22 cellular contexts compared by ENCODE assay signal in the genomic region with DNA sequence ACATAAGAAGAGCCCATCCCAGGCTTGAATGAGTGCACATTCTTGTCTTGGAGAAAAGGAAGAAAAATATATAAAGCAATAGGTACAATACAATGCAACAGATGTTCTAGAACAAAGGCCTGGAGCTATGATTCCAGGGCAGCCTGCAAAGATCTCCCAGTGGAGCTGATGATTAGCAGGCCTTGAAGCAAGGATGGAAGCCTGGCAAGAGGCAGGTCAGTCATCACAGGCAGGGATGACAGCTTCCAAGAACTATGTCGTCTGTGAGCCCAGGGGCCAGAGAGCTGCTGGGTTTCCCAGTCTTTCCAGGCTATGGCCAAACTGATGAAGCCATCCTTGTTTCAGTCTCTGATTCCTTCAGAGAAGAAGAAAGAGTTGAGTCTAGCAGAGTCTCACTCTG.
DNase-seq lines count a peak whose midpoint lies in the region; ATAC-seq and TF ChIP-seq lines count a peak whose summit lies in the region.
"Had no signal": no experiment of that assay in that cellular context is flagged by ENCODE, and none has a peak within 500 bp of the region (broad histone marks: within the 10 kb centered on the region; RNA-seq: fewer than 3 reads in every experiment).

No MANE protein-coding gene starts in this region.

- dilution Hi-C loops in IMR-90 (cut with HindIII; ENCODE audit: low sequenced_read_pairs, unreplicated experiment): no loop called here

- no peak overlapping the region for H3K56ac ChIP-seq in IMR-90 (ENCODE audit: extremely low read depth, insufficient read depth, low read length)

- H2BK15ac ChIP-seq in IMR-90 (ENCODE audit: low read depth, low read length): peak overlapping the region; percentile 2; the same call in 1 of the 3 replicates

- BruUV-seq in IMR-90 (replicated peaks; lab: Mats Ljungman, UMichigan) (no TSS peak), A673 (replicated peaks; lab: Mats Ljungman, UMichigan) (no TSS peak)

- H2AFZ ChIP-seq in IMR-90 (replicated peaks; ENCODE audit: low read length, poor library complexity) (no peak overlapping the region), neural cell (ENCODE audit: low read depth, low read length) (no peak overlapping the region)
- H2AFZ ChIP-seq: neural progenitor cell had no signal

- peaks cover 0 to 18% of the 10 kb centered on the region in 2 experiments; a peak in 3 of 4 replicates for H3K79me1 ChIP-seq in IMR-90 (ENCODE audit: low read depth in 1 of 2, low read length in 2 of 2)

- no peak overlapping the region; the same call in 1 of the 2 replicates for H4K91ac ChIP-seq in IMR-90 (ENCODE audit: insufficient read depth, low read depth, low read length)

- H3F3A ChIP-seq in neural cell (ENCODE audit: insufficient read depth, low read length, poor library complexity, severe bottlenecking): no peaks in the 10 kb centered on the region

- no peak overlapping the region for H3K4me3 ChIP-seq in BE2C (ENCODE audit: low read depth, low read length)
- H3K4me3 ChIP-seq in IMR-90 (ENCODE audit: insufficient read depth, low read depth, low read length): no peak overlapping the region
- H3K4me3 ChIP-seq in neural cell (ENCODE audit: low read length): no peak overlapping the region
- H3K4me3 ChIP-seq in A673 (ENCODE audit: low read depth, low read length, poor library complexity, severe bottlenecking): no peak overlapping the region
- H3K4me3 ChIP-seq: neural progenitor cell, SK-N-MC had no signal

- H2BK5ac ChIP-seq in IMR-90 (ENCODE audit: low read depth, low read length, poor library complexity, severe bottlenecking): no peak overlapping the region

- H3K9ac ChIP-seq in IMR-90 (ENCODE audit: low read depth, low read length) (no peak overlapping the region), neural cell (ENCODE audit: low read length) (no peak overlapping the region)
- H3K9ac ChIP-seq: neural progenitor cell had no signal

- no peak overlapping the region for H4K8ac ChIP-seq in IMR-90 (ENCODE audit: low read depth in 2 of 2, low read length in 2 of 2)

- intact Hi-C loops in IMR-90 (cut with micrococcal nuclease): no loop called here
- intact Hi-C loops in A673 (cut with micrococcal nuclease; ENCODE audit: unreplicated experiment): no loop called here
- intact Hi-C loops in left colon (cut with DNase I, micrococcal nuclease): no loop called here

- H2BK20ac ChIP-seq in IMR-90 (ENCODE audit: low read depth, low read length): no peak overlapping the region

- TF ChIP-seq POLR2A in IMR-90 (IDR thresholded peaks at IDR 0.05; ENCODE audit: low read depth, low read length): no peak

- TF ChIP-seq CTCF in BE2C (IDR thresholded peaks at IDR 0.05; ENCODE audit: low read depth, low read length) (no peak), IMR-90 (conservative IDR thresholded peaks at IDR 0.05; ENCODE audit: low read depth, low read length) (no peak), neural cell (IDR thresholded peaks at IDR 0.05; ENCODE audit: poor library complexity, severe bottlenecking) (no peak), A673 (conservative IDR thresholded peaks at IDR 0.05; ENCODE audit: low read depth, low read length) (no peak)

- H3K4me2 ChIP-seq in IMR-90 (ENCODE audit: low read depth, low read length) (no peak overlapping the region), neural cell (ENCODE audit: low read length) (no peak overlapping the region)
- H3K4me2 ChIP-seq: neural progenitor cell had no signal

- H3K79me2 ChIP-seq in neural cell (replicated peaks; ENCODE audit: insufficient read depth, low read length): no peaks in the 10 kb centered on the region

- TF ChIP-seq RAD21 in IMR-90 (IDR thresholded peaks at IDR 0.05; ENCODE audit: low read length) (no peak), neural cell (conservative IDR thresholded peaks at IDR 0.05) (no peak)

- no peak overlapping the region for H3K14ac ChIP-seq in IMR-90 (replicated peaks; ENCODE audit: low read depth, low read length)

- 0 out of 2 replicates have a peak overlapping the region, but pooled peaks have one; percentile 0 for H3K4ac ChIP-seq in IMR-90 (ENCODE audit: low read depth, low read length)

- H3K18ac ChIP-seq in IMR-90 (ENCODE audit: low read depth, low read length): no peak overlapping the region

- no peak overlapping the region for H3K23ac ChIP-seq in IMR-90 (ENCODE audit: low read depth, low read length)

- no peak overlapping the region for H2AK9ac ChIP-seq in IMR-90 (replicated peaks; ENCODE audit: low read depth, low read length, poor library complexity)

- no peak overlapping the region for H2AK5ac ChIP-seq in IMR-90 (ENCODE audit: low read depth, low read length)

- 0 out of 2 replicates have a peak, but pooled peaks cover 2% of the 10 kb centered on the region for H3K4me1 ChIP-seq in BE2C
- peaks cover 14% of the 10 kb centered on the region for H3K4me1 ChIP-seq in IMR-90 (ENCODE audit: control insufficient read depth, insufficient read depth, low read length)
- H3K4me1 ChIP-seq in A673 (ENCODE audit: insufficient read depth, low read length, poor library complexity, severe bottlenecking): no peaks in the 10 kb centered on the region
- H3K4me1 ChIP-seq: neural progenitor cell had no signal

- 0 out of 2 replicates have a peak overlapping the region, but pooled peaks have one; percentile 11 for H2BK120ac ChIP-seq in IMR-90 (ENCODE audit: low read depth, low read length)

- H3K27me3 ChIP-seq in BE2C: no peaks in the 10 kb centered on the region
- H3K27me3 ChIP-seq in IMR-90 (ENCODE audit: control insufficient read depth, insufficient read depth, low read length): no peaks in the 10 kb centered on the region
- no peaks in the 10 kb centered on the region for H3K27me3 ChIP-seq in neural cell (ENCODE audit: insufficient read depth, low read depth, low read length)
- H3K27me3 ChIP-seq in A673 (replicated peaks; ENCODE audit: insufficient read depth, low read depth, low read length, poor library complexity): peaks cover 7% of the 10 kb centered on the region
- H3K27me3 ChIP-seq: neural progenitor cell had no signal

- no peak for ATAC-seq in IMR-90 (ENCODE audit: low read depth)
- no peak for ATAC-seq in left colon
- ATAC-seq: activated CD4-positive, alpha-beta T cell treated with anti-CD3 and anti-CD28 coated beads for 36 hours; activated CD8-positive, alpha-beta T cell treated with anti-CD3 and anti-CD28 coated beads, Interleukin-2, amount 10 ng/mL, durations not matched to agents 7 days and 5 days; right cardiac atrium had no signal

- H3K36me3 ChIP-seq in BE2C (no peaks in the 10 kb centered on the region), IMR-90 (ENCODE audit: control insufficient read depth, insufficient read depth, low read length) (no peaks in the 10 kb centered on the region), neural cell (ENCODE audit: insufficient read depth, low read length) (no peaks in the 10 kb centered on the region), A673 (ENCODE audit: insufficient read depth, low read length, poor library complexity, severe bottlenecking) (no peaks in the 10 kb centered on the region)
- H3K36me3 ChIP-seq: neural progenitor cell had no signal

- H4K20me1 ChIP-seq in IMR-90 (ENCODE audit: insufficient read depth, low read length): no peaks in the 10 kb centered on the region
- no peaks in the 10 kb centered on the region for H4K20me1 ChIP-seq in neural cell (ENCODE audit: insufficient read depth)

- no peak overlapping the region for H4K5ac ChIP-seq in IMR-90 (ENCODE audit: low read depth, low read length)

- H3K27ac ChIP-seq in IMR-90 (ENCODE audit: insufficient read depth, low read length) (no peak overlapping the region), neural cell (ENCODE audit: low read length) (peak overlapping the region; percentile 70), A673 (ENCODE audit: low read depth, low read length, poor library complexity, severe bottlenecking) (no peak overlapping the region)
- H3K27ac ChIP-seq: neural progenitor cell, SK-N-MC had no signal

- WGBS in IMR-90 (ENCODE audit: extremely low coverage in 2 of 2, insufficient read length in 1 of 2), 2 experiments: 80% methylated on average over 1 of the region's 1 CpG; no CpG with 5 or more reads in 1 of the 2 experiments

- in situ Hi-C loops in IMR-90 (cut with MboI; ENCODE audit: low sequenced_read_pairs): no loop called here

- H3K9me3 ChIP-seq in BE2C: no peaks in the 10 kb centered on the region
- H3K9me3 ChIP-seq in IMR-90 (ENCODE audit: control insufficient read depth, insufficient read depth, low read length): no peaks in the 10 kb centered on the region
- no peaks in the 10 kb centered on the region for H3K9me3 ChIP-seq in neural cell (ENCODE audit: low read length)
- no peaks in the 10 kb centered on the region for H3K9me3 ChIP-seq in A673 (ENCODE audit: low read depth, low read length, poor library complexity, severe bottlenecking)

- H3K9me1 ChIP-seq in IMR-90 (ENCODE audit: insufficient read depth, low read length): peaks cover 22% of the 10 kb centered on the region

- CTCF ChIA-PET in IMR-90 (lab: Yijun Ruan, JAX): no interaction called here
- CTCF ChIA-PET in A673 (lab: Charles Lee): no interaction called here

- H3K9me2 ChIP-seq in neural cell (ENCODE audit: insufficient read depth, low read length): no peaks in the 10 kb centered on the region

- POLR2A ChIA-PET in IMR-90 (lab: Charles Lee; ENCODE audit: unreplicated experiment): no interaction called here
- POLR2A ChIA-PET in A673 (lab: Charles Lee; ENCODE audit: low non-redundant PET): no interaction called here

- DNase-seq in BE2C (peak; percentile 19), IMR-90 (peak; percentile 52), fibroblast of gingiva (ENCODE audit: low read depth) (peak; percentile 58), NCI-H748 (lab: John Stamatoyannopoulos, UW; ENCODE audit: unreplicated experiment) (no peak), NCI-H82 treated with DMSO at 0.1 percent for 48 hours (lab: John Stamatoyannopoulos, UW; ENCODE audit: unreplicated experiment) (no peak), A673 (ENCODE audit: low spot score) (no peak), left colon (no peak)
- DNase-seq: activated CD4-positive, alpha-beta T cell treated with anti-CD3 and anti-CD28 coated beads for 36 hours; activated CD8-positive, alpha-beta T cell treated with anti-CD3 and anti-CD28 coated beads, Interleukin-2, amount 10 ng/mL, durations not matched to agents 7 days and 5 days; aorta; Calu3; KBM-7; MM.1S; NCI-H2081; NCI-H2227 treated with DMSO at 0.1 percent for 48 hours; NCI-H526 treated with DMSO at 0.1 percent for 48 hours; posterior cingulate gyrus; right cardiac atrium; stimulated activated CD4-positive, alpha-beta T cell treated with anti-CD3 and anti-CD28 coated beads, Interleukin-4, amount 100 ng/mL, for 1 hour had no signal

- TF ChIP-seq EP300 in neural cell (conservative IDR thresholded peaks at IDR 0.05; ENCODE audit: poor library complexity, severe bottlenecking): no peak

TF ChIP-seq in IMR-90, 13 proteins besides CTCF, POLR2A, EP300 and RAD21 (continues in another document):
- TF ChIP-seq FOS (IDR thresholded peaks at IDR 0.05; ENCODE audit: low read depth, low read length) (no peak), BHLHE40 (IDR thresholded peaks at IDR 0.05; ENCODE audit: low read depth, low read length) (no peak), RCOR1 (IDR thresholded peaks at IDR 0.05; ENCODE audit: insufficient replicate concordance, low read length) (no peak)

TF ChIP-seq in neural cell, 6 proteins besides CTCF, POLR2A, EP300 and RAD21:
- TF ChIP-seq TAF1 (IDR thresholded peaks at IDR 0.05; ENCODE audit: low read depth): no peak

Comparison
In these comparisons a context has a peak if more than half of its experiments do, and no peak if none do; other contexts are left out.
1. DNase-seq: peak in BE2C (single experiment), IMR-90 (single experiment) and fibroblast of gingiva (single experiment); none in NCI-H748 (single experiment), NCI-H82 treated with DMSO at 0.1 percent for 48 hours (single experiment), A673 (single experiment) and left colon (0 of 2).